ENCODE assay signal across 1 cellular context in genomic region chr3:138834359-138835176, GRCh38.
TF ChIP-seq lines count a peak whose summit lies in the region.

Gene PIK3CB, minus strand, starts transcription at chr3:138834928. Its CDS starts 75,585 bp downstream, at chr3:138759343.

TF ChIP-seq in HepG2, 621 proteins besides CTCF, POLR2A, EP300 and RAD21 (continued from another document and continues in another):
- TF ChIP-seq ZFP41 (CRISPR knock-in tag; IDR thresholded peaks at IDR 0.05; ENCODE audit: borderline replicate concordance) (no peak), USF2 (IDR thresholded peaks at IDR 0.05; ENCODE audit: low read depth, low read length) (no peak), USF2 (CRISPR knock-in tag; IDR thresholded peaks at IDR 0.05; ENCODE audit: borderline replicate concordance) (no peak), FOXA1 (IDR thresholded peaks at IDR 0.05) (no peak), FOXA1 (CRISPR knock-in tag; IDR thresholded peaks at IDR 0.05) (no peak), ISX (CRISPR knock-in tag; conservative IDR thresholded peaks at IDR 0.05) (0 out of 2 replicates have a peak, but pooled peaks have one; percentile 85), PLRG1 (conservative IDR thresholded peaks at IDR 0.05) (no peak), RFX5 (IDR thresholded peaks at IDR 0.05; ENCODE audit: low read depth, low read length) (no peak), ZSCAN9 (CRISPR knock-in tag; IDR thresholded peaks at IDR 0.05; ENCODE audit: borderline replicate concordance) (peak; percentile 58; the same call in 1 of the 2 replicates), ZNF276 (CRISPR knock-in tag; IDR thresholded peaks at IDR 0.05; ENCODE audit: low read depth) (no peak), ZBTB43 (CRISPR knock-in tag; conservative IDR thresholded peaks at IDR 0.05) (peak; percentile 79; the same call in 1 of the 2 replicates), ZNF552 (CRISPR knock-in tag; IDR thresholded peaks at IDR 0.05; ENCODE audit: borderline replicate concordance) (no peak), SP5 (CRISPR knock-in tag; IDR thresholded peaks at IDR 0.05; ENCODE audit: borderline replicate concordance, low read depth) (no peak; the same call in 1 of the 2 replicates), DPF2 (CRISPR knock-in tag; IDR thresholded peaks at IDR 0.05; ENCODE audit: borderline replicate concordance, low read depth) (no peak), ZNF749 (CRISPR knock-in tag; IDR thresholded peaks at IDR 0.05; ENCODE audit: borderline replicate concordance) (no peak), ZNF432 (CRISPR knock-in tag; IDR thresholded peaks at IDR 0.05; ENCODE audit: borderline replicate concordance) (no peak), BORCS8-MEF2B (CRISPR knock-in tag; IDR thresholded peaks at IDR 0.05) (peak; percentile 77), ZFP1 (CRISPR knock-in tag; IDR thresholded peaks at IDR 0.05) (no peak), NCOR1 (IDR thresholded peaks at IDR 0.05; ENCODE audit: borderline replicate concordance, low read length) (no peak), ZNF136 (CRISPR knock-in tag; IDR thresholded peaks at IDR 0.05; ENCODE audit: low read depth) (no peak), E2F1 (CRISPR knock-in tag; IDR thresholded peaks at IDR 0.05) (peak; percentile 27; the same call in 1 of the 2 replicates), BRD4 (CRISPR knock-in tag; IDR thresholded peaks at IDR 0.05) (peak; percentile 75; the same call in 1 of the 2 replicates), CAMTA2 (CRISPR knock-in tag; IDR thresholded peaks at IDR 0.05; ENCODE audit: borderline replicate concordance) (peak; percentile 59; the same call in 1 of the 2 replicates), DNMT3B (CRISPR knock-in tag; conservative IDR thresholded peaks at IDR 0.05) (no peak), POGZ (CRISPR knock-in tag; IDR thresholded peaks at IDR 0.05) (peak; percentile 62), NFATC3 (CRISPR knock-in tag; IDR thresholded peaks at IDR 0.05) (no peak), FLYWCH1 (CRISPR knock-in tag; IDR thresholded peaks at IDR 0.05) (no peak), ZBTB21 (CRISPR knock-in tag; IDR thresholded peaks at IDR 0.05) (no peak), ATRX (CRISPR knock-in tag; IDR thresholded peaks at IDR 0.05; ENCODE audit: borderline replicate concordance) (no peak), PPARG (CRISPR knock-in tag; conservative IDR thresholded peaks at IDR 0.05) (0 out of 2 replicates have a peak, but pooled peaks have one; percentile 21), CENPBD1 (CRISPR knock-in tag; IDR thresholded peaks at IDR 0.05; ENCODE audit: borderline replicate concordance, low read depth) (no peak; the same call in 1 of the 2 replicates), NR2C2 (CRISPR knock-in tag; IDR thresholded peaks at IDR 0.05; ENCODE audit: borderline replicate concordance) (no peak), ZNF850 (CRISPR knock-in tag; conservative IDR thresholded peaks at IDR 0.05) (no peak), YEATS4 (CRISPR knock-in tag; IDR thresholded peaks at IDR 0.05; ENCODE audit: borderline replicate concordance) (peak; percentile 92), MYNN (CRISPR knock-in tag; IDR thresholded peaks at IDR 0.05; ENCODE audit: low read depth) (no peak), KMT2A (CRISPR knock-in tag; IDR thresholded peaks at IDR 0.05) (peak; percentile 81), MTERF4 (CRISPR knock-in tag; IDR thresholded peaks at IDR 0.05) (0 out of 2 replicates have a peak, but pooled peaks have one; percentile 72), ZNF616 (CRISPR knock-in tag; IDR thresholded peaks at IDR 0.05; ENCODE audit: low read depth) (peak; percentile 82), EEA1 (CRISPR knock-in tag; IDR thresholded peaks at IDR 0.05; ENCODE audit: borderline replicate concordance) (no peak), CREBL2 (CRISPR knock-in tag; IDR thresholded peaks at IDR 0.05; ENCODE audit: borderline replicate concordance) (peak; percentile 43; the same call in 1 of the 2 replicates), FOXO4 (CRISPR knock-in tag; conservative IDR thresholded peaks at IDR 0.05) (no peak), CSRNP2 (CRISPR knock-in tag; conservative IDR thresholded peaks at IDR 0.05; ENCODE audit: low read depth) (no peak), SALL1 (CRISPR knock-in tag; IDR thresholded peaks at IDR 0.05) (peak; percentile 48), KLF11 (CRISPR knock-in tag; IDR thresholded peaks at IDR 0.05) (no peak), DDIT3 (CRISPR knock-in tag; IDR thresholded peaks at IDR 0.05) (no peak), PAF1 (CRISPR knock-in tag; IDR thresholded peaks at IDR 0.05) (no peak), KDM1A (CRISPR knock-in tag; IDR thresholded peaks at IDR 0.05) (no peak), RBFOX2 (IDR thresholded peaks at IDR 0.05; ENCODE audit: low read depth, low read length) (peak; percentile 91), ZNF251 (CRISPR knock-in tag; IDR thresholded peaks at IDR 0.05) (no peak), SRSF4 (IDR thresholded peaks at IDR 0.05; ENCODE audit: low read depth, low read length, poor library complexity, severe bottlenecking) (no peak), U2AF2 (IDR thresholded peaks at IDR 0.05; ENCODE audit: low read depth, low read length) (no peak), NFIC (IDR thresholded peaks at IDR 0.05; ENCODE audit: low read length) (no peak), NR0B2 (CRISPR knock-in tag; IDR thresholded peaks at IDR 0.05) (no peak), ZKSCAN8 (CRISPR knock-in tag; IDR thresholded peaks at IDR 0.05; ENCODE audit: borderline replicate concordance) (no peak), ZNF800 (CRISPR knock-in tag; IDR thresholded peaks at IDR 0.05) (peak; percentile 69; the same call in 1 of the 2 replicates), RFXANK (CRISPR knock-in tag; IDR thresholded peaks at IDR 0.05) (no peak), U2AF1 (optimal IDR thresholded peaks at IDR 0.05; ENCODE audit: low read depth, low read length) (no peak), ZBTB25 (CRISPR knock-in tag; IDR thresholded peaks at IDR 0.05) (no peak; the same call in 1 of the 2 replicates)
